21 cellular contexts compared by ENCODE assay signal in genomic region chr5:164002214-164002613, GRCh38.
DNase-seq lines count a peak whose midpoint lies in the region; ATAC-seq and TF ChIP-seq lines count a peak whose summit lies in the region.
"Had no signal": no experiment of that assay in that cellular context is flagged by ENCODE, and none has a peak within 500 bp of the region (broad histone marks: within the 10 kb centered on the region; RNA-seq: fewer than 3 reads in every experiment).

No MANE protein-coding gene starts in this region.

- TF ChIP-seq CTCF in choroid plexus epithelial cell (conservative IDR thresholded peaks at IDR 0.05; ENCODE audit: low read depth, low read length), result no peak

- DNase-seq in choroid plexus epithelial cell (ENCODE audit: low read depth) (peak; percentile 20), activated gamma-delta T cell (lab: John Stamatoyannopoulos, UW) (no peak), caudate nucleus (lab: John Stamatoyannopoulos, UW) (no peak), middle frontal gyrus (ENCODE audit: extremely low spot score, low spot score) (no peak), immature natural killer cell (no peak)
- DNase-seq: activated CD8-positive, alpha-beta memory T cell treated with anti-CD3 and anti-CD28 coated beads, Interleukin-2, amount 50 U/mL, for 4 hours; amygdala; erythroblast; H9; natural killer cell; stimulated activated CD4-positive, alpha-beta T cell treated with anti-CD3 and anti-CD28 coated beads, Interleukin-12 subunit alpha, Interleukin-12 subunit beta, amount 100 ng/mL, for 4 hours; tibial artery had no signal

- H3K4me1 ChIP-seq in rectal smooth muscle tissue (ENCODE audit: control insufficient read depth, insufficient read depth, low read length), result peaks cover 3% of the 10 kb centered on the region
- H3K4me1 ChIP-seq: SJSA1, tibial artery had no signal

- no peak overlapping the region for H3K4me3 ChIP-seq in choroid plexus epithelial cell (ENCODE audit: low read depth, low read length)
- H3K4me3 ChIP-seq in rectal smooth muscle tissue (ENCODE audit: low read length), result no peak overlapping the region
- H3K4me3 ChIP-seq: GM12878, lung, SJSA1, tibial artery had no signal

- peaks cover 0 to 3% (median 0%) of the 10 kb centered on the region in 3 donors for H3K36me3 Mint-ChIP-seq in immature natural killer cell
- H3K36me3 Mint-ChIP-seq: natural killer cell; stimulated activated memory B cell treated with anti-CD40 and anti-IgM and Interleukin-4, amounts not matched to agents 10 μg/mL and 1 μg/mL and 100 μg/mL, for 72 hours had no signal

- H3K27ac ChIP-seq in rectal smooth muscle tissue (ENCODE audit: low read depth, low read length), result peak overlapping the region; percentile 71
- H3K27ac ChIP-seq in caudate nucleus (ENCODE audit: low read depth, low read length), result no peak overlapping the region
- H3K27ac ChIP-seq: SJSA1, tibial artery had no signal

- no peak overlapping the region for H3K4me3 Mint-ChIP-seq in immature natural killer cell
- H3K4me3 Mint-ChIP-seq: activated CD4-positive, alpha-beta T cell treated with anti-CD3 and anti-CD28 coated beads for 36 hours; H9; natural killer cell; stimulated activated memory B cell treated with anti-CD40 and anti-IgM and Interleukin-4, amounts not matched to agents 10 μg/mL and 1 μg/mL and 100 μg/mL, for 72 hours had no signal

- no peak overlapping the region for H3K27ac Mint-ChIP-seq in immature natural killer cell
- H3K27ac Mint-ChIP-seq: activated CD4-positive, alpha-beta T cell treated with anti-CD3 and anti-CD28 coated beads for 36 hours; natural killer cell; progenitor cell of endocrine pancreas; stimulated activated memory B cell treated with anti-CD40 and anti-IgM and Interleukin-4, amounts not matched to agents 10 μg/mL and 1 μg/mL and 100 μg/mL, for 72 hours had no signal

- ATAC-seq in GM21360 (IDR thresholded peaks at IDR 0.05; ENCODE audit: unreplicated experiment) (peak; percentile 9), HG03432 (IDR thresholded peaks at IDR 0.05; ENCODE audit: unreplicated experiment) (peak; percentile 13)
- ATAC-seq: stimulated activated memory B cell treated with anti-CD40 and anti-IgM and Interleukin-4, amounts not matched to agents 10 μg/mL and 1 μg/mL and 100 μg/mL, for 72 hours had no signal

- H3K36me3 ChIP-seq in rectal smooth muscle tissue (ENCODE audit: control insufficient read depth, insufficient read depth, low read length), result no peaks in the 10 kb centered on the region
- H3K36me3 ChIP-seq: SJSA1, tibial artery had no signal

- H3K27me3 Mint-ChIP-seq in immature natural killer cell (ENCODE audit: low read depth in 3 of 3), result peaks cover 0 to 8% (median 0%) of the 10 kb centered on the region in 3 donors
- H3K27me3 Mint-ChIP-seq: activated CD4-positive, alpha-beta T cell treated with anti-CD3 and anti-CD28 coated beads for 36 hours; progenitor cell of endocrine pancreas; stimulated activated memory B cell treated with anti-CD40 and anti-IgM and Interleukin-4, amounts not matched to agents 10 μg/mL and 1 μg/mL and 100 μg/mL, for 72 hours had no signal

- H3K27me3 ChIP-seq in rectal smooth muscle tissue (ENCODE audit: control insufficient read depth, insufficient read depth, low read length), result no peaks in the 10 kb centered on the region
- H3K27me3 ChIP-seq: SJSA1, tibial artery had no signal

- H3K9me3 Mint-ChIP-seq in immature natural killer cell, result peaks cover 0 to 3% (median 0%) of the 10 kb centered on the region in 6 donors
- H3K9me3 Mint-ChIP-seq: stimulated activated memory B cell treated with anti-CD40 and anti-IgM and Interleukin-4, amounts not matched to agents 10 μg/mL and 1 μg/mL and 100 μg/mL, for 72 hours had no signal

- H3K4me1 Mint-ChIP-seq in immature natural killer cell, result peaks cover 7 to 16% of the 10 kb centered on the region in 2 donors
- H3K4me1 Mint-ChIP-seq: activated CD4-positive, alpha-beta T cell treated with anti-CD3 and anti-CD28 coated beads for 36 hours had no signal

- H3K9ac ChIP-seq in rectal smooth muscle tissue (ENCODE audit: low read length), result no peak overlapping the region
